1 cellular context compared by ENCODE assay signal in genomic region chr15:40065166-40065565, GRCh38.
TF ChIP-seq lines count a peak whose summit lies in the region.

No MANE protein-coding gene starts in this region.

TF ChIP-seq in WTC11, 78 proteins besides CTCF, POLR2A, EP300 and RAD21 (continued from another document):
- no peak for TF ChIP-seq ZNF425 (CRISPR knock-in tag; conservative IDR thresholded peaks at IDR 0.05)
- TF ChIP-seq MAX (CRISPR knock-in tag; IDR thresholded peaks at IDR 0.05), result no peak
- no peak for TF ChIP-seq JUN (CRISPR knock-in tag; IDR thresholded peaks at IDR 0.05)
- TF ChIP-seq NFATC4 (CRISPR knock-in tag; IDR thresholded peaks at IDR 0.05), result no peak
- no peak for TF ChIP-seq CDX4 (CRISPR knock-in tag; IDR thresholded peaks at IDR 0.05; ENCODE audit: borderline replicate concordance)
- TF ChIP-seq RORB (CRISPR knock-in tag; IDR thresholded peaks at IDR 0.05), result no peak
- TF ChIP-seq EMX1 (CRISPR knock-in tag; IDR thresholded peaks at IDR 0.05), result no peak
- TF ChIP-seq NFYB (CRISPR knock-in tag; conservative IDR thresholded peaks at IDR 0.05; ENCODE audit: low read depth), result no peak
- TF ChIP-seq, protein P1, sequence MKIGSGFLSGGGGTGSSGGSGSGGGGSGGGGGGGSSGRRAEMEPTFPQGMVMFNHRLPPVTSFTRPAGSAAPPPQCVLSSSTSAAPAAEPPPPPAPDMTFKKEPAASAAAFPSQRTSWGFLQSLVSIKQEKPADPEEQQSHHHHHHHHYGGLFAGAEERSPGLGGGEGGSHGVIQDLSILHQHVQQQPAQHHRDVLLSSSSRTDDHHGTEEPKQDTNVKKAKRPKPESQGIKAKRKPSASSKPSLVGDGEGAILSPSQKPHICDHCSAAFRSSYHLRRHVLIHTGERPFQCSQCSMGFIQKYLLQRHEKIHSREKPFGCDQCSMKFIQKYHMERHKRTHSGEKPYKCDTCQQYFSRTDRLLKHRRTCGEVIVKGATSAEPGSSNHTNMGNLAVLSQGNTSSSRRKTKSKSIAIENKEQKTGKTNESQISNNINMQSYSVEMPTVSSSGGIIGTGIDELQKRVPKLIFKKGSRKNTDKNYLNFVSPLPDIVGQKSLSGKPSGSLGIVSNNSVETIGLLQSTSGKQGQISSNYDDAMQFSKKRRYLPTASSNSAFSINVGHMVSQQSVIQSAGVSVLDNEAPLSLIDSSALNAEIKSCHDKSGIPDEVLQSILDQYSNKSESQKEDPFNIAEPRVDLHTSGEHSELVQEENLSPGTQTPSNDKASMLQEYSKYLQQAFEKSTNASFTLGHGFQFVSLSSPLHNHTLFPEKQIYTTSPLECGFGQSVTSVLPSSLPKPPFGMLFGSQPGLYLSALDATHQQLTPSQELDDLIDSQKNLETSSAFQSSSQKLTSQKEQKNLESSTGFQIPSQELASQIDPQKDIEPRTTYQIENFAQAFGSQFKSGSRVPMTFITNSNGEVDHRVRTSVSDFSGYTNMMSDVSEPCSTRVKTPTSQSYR (CRISPR knock-in tag; IDR thresholded peaks at IDR 0.05), result no peak
- TF ChIP-seq ZNF219 (CRISPR knock-in tag; IDR thresholded peaks at IDR 0.05; ENCODE audit: borderline replicate concordance), result no peak
- TF ChIP-seq OVOL2 (CRISPR knock-in tag; IDR thresholded peaks at IDR 0.05; ENCODE audit: borderline replicate concordance), result no peak
TF ChIP-seq in WTC11: peak in this region for 0.
